In the genomic region with DNA sequence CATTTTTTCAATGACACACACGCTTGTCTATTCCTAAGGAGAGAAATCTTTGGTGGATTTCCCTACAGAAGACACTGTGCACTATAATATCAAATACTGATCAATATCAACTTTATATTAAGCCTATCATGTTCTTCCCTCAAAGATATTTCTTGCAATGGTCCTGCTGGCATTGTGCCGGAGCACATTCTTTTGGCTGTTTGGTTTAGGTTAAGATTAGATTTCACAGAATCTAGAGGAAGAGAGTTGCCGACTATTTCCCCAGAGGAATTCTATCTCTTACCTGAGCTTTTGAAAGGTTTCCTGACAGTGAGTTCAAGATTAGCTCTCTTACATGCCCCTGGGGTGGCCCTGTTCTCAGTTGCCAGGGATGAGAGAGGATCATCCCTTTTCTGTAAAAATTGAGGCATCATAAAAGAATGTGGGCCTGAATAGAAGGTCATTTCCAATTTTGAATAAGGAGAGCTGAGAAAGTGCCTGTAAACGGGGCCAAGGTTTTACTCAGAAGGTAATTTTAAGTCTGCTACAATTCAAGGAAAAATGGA, we compare ENCODE assay signal across 27 cellular contexts.
"Had no signal": no experiment of that assay in that cellular context is flagged by ENCODE, and none has a peak within 500 bp of the region (broad histone marks: within the 10 kb centered on the region; RNA-seq: fewer than 3 reads in every experiment).

No MANE protein-coding gene starts in this region.

- H3K27ac ChIP-seq: breast epithelium, SJCRH30 had no signal

- H3K27me3 ChIP-seq: SJCRH30 had no signal

- ATAC-seq: activated CD8-positive, alpha-beta T cell treated with anti-CD3 and anti-CD28 coated beads, Interleukin-2, amount 10 ng/mL, durations not matched to agents 7 days and 5 days; K562; Panc1; Right ventricle myocardium inferior; WTC11 had no signal

- H3K36me3 ChIP-seq: breast epithelium, SJCRH30 had no signal

- H3K4me3 ChIP-seq: breast epithelium, K562, SJCRH30 had no signal

- DNase-seq: activated CD4-positive, alpha-beta T cell treated with anti-CD3 and anti-CD28 coated beads for 48 hours; activated CD4-positive, alpha-beta T cell treated with anti-CD3 and anti-CD28 coated beads, Interleukin-2, amount 50 U/mL, for 4 hours; activated CD4-positive, CD25-positive, alpha-beta regulatory T cell treated with anti-CD3 and anti-CD28 coated beads, Interleukin-2, amount 50 U/mL, for 72 hours; activated CD8-positive, alpha-beta T cell treated with anti-CD3 and anti-CD28 coated beads, Interleukin-2, amount 10 ng/mL, durations not matched to agents 7 days and 5 days; activated effector memory CD4-positive, alpha-beta T cell treated with Interleukin-2 at 50 U/mL for 16 hours; activated naive CD4-positive, alpha-beta T cell treated with anti-CD3 and anti-CD28 coated beads for 36 hours; activated T-cell treated with anti-CD3 and anti-CD28 coated beads, Interleukin-2, amount 50 U/mL, for 24 hours; caudate nucleus; Karpas-422; MM.1S; NCI-H1105; NCI-H1436; NCI-H1694 treated with DMSO at 0.1 percent for 48 hours; NCI-H2029 treated with DMSO at 0.1 percent for 48 hours; NCI-H510A treated with DMSO at 0.1 percent for 48 hours; NCI-H69; NK-92 treated with Interleukin-12 subunit alpha and Interleukin-12 subunit beta, amount 100 ng/mL, for 24 hours; OCI-M1; RPMI8226; SJCRH30; SK-N-SH; SW 1271 had no signal
